ENCODE assay signal across 1 cellular context in the genomic region with DNA sequence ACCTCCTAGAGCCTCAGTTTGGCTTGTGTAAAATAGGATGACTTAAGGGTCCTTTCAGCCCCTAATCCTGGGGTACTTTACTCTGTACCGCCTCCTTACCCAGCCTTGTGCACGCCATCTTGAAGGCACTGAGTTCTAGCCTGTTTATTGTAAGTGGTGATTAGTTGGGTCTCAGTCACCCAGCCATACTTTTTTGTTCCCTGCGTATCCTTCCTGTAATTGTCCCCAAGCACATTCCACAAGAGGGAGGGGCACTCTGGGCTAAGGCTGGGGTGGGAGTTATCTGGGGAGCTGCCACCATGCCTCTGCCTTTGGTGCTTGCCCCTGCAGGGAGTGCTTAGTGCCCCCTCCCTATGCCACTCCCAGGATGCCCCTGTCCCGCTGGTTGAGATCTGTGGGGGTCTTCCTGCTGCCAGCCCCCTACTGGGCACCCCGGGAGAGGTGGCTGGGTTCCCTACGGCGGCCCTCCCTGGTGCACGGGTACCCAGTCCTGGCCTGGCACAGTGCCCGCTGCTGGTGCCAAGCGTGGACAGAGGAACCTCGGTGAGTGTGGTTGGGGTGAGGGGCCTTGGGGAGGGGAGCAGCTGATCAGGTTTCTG.
TF ChIP-seq lines count a peak whose summit lies in the region.

No MANE protein-coding gene starts in this region.

TF ChIP-seq in HCT116, 20 proteins besides CTCF, POLR2A, EP300 and RAD21 (continued from another document):
- TF ChIP-seq REST (IDR thresholded peaks at IDR 0.05; ENCODE audit: low read depth): no peak
- no peak for TF ChIP-seq POLR2AphosphoS5 (IDR thresholded peaks at IDR 0.05; ENCODE audit: low read depth, low read length)
